In genomic region chr7:69994218-69994617, GRCh38 we compare ENCODE assay signal across 10 cellular contexts.
"Had no signal": no experiment of that assay in that cellular context is flagged by ENCODE, and none has a peak within 500 bp of the region (broad histone marks: within the 10 kb centered on the region; RNA-seq: fewer than 3 reads in every experiment).

No MANE protein-coding gene starts in this region.

- DNase-seq: H7, HFFc6, IMR-90, KG1 had no signal

- ATAC-seq: GM23338, HCT116, HepG2, K562 had no signal

- H3K27ac ChIP-seq: HL-60 had no signal

- H3K4me3 ChIP-seq: GM23338, HAP-1, K562 had no signal

- H3K4me3 Mint-ChIP-seq: GM23338, HFFc6 had no signal

- H3K4me1 Mint-ChIP-seq: GM23338 had no signal

- H3K9me3 ChIP-seq: HAP-1 had no signal

- H3K36me3 ChIP-seq: HAP-1 had no signal

- H3K27ac Mint-ChIP-seq: GM23338, HFFc6 had no signal
